26 cellular contexts compared by ENCODE assay signal in genomic region chr7:69177941-69178494, GRCh38.
DNase-seq lines count a peak whose midpoint lies in the region; ATAC-seq, FAIRE-seq and TF ChIP-seq lines count a peak whose summit lies in the region.
"Had no signal": no experiment of that assay in that cellular context is flagged by ENCODE, and none has a peak within 500 bp of the region (broad histone marks: within the 10 kb centered on the region; RNA-seq: fewer than 3 reads in every experiment).

No MANE protein-coding gene starts in this region.

- no peak overlapping the region for H2AFZ ChIP-seq in astrocyte (ENCODE audit: low read depth, low read length)

- no peaks in the 10 kb centered on the region for H3K79me2 ChIP-seq in astrocyte (ENCODE audit: insufficient read depth, low read length)

- FAIRE-seq in astrocyte (lab: Jason Lieb, UNC), result peak; percentile 26
- FAIRE-seq: GM18507 had no signal

- H3K9me3 ChIP-seq in astrocyte (ENCODE audit: insufficient read depth, low read depth, low read length) (no peaks in the 10 kb centered on the region), left ventricle myocardium inferior (replicated peaks) (no peaks in the 10 kb centered on the region), stomach smooth muscle (ENCODE audit: control insufficient read depth in 2 of 2, low read length in 2 of 2) (no peaks in the 10 kb centered on the region)
- H3K9me3 ChIP-seq: breast epithelium, MG63, right lobe of liver, SJCRH30, testis had no signal

- ATAC-seq in HG03565 (IDR thresholded peaks at IDR 0.05; ENCODE audit: unreplicated experiment), result no peak
- no peak for ATAC-seq in T-cell (replicated peaks in 1 of 4)
- ATAC-seq: activated CD8-positive, alpha-beta memory T cell treated with anti-CD3 and anti-CD28 coated beads, Interleukin-2, amount 10 ng/mL, durations not matched to agents 7 days and 5 days; foreskin keratinocyte; stimulated activated effector memory CD8-positive, alpha-beta T cell treated with anti-CD3 and anti-CD28 coated beads, Interleukin-12 subunit alpha, Interleukin-12 subunit beta, amount 100 ng/mL, for 72 hours had no signal

- H3K4me3 Mint-ChIP-seq in astrocyte (ENCODE audit: unreplicated experiment) (no peak overlapping the region), T-cell (no peak overlapping the region)
- no peak overlapping the region for H3K4me3 Mint-ChIP-seq in activated T-helper 2 cell treated with anti-CD3 and anti-CD28 coated beads, Interferon-gamma antibody, Interleukin-2, Interleukin-4, amounts not matched to agents 10 μg/mL and 5 μg/mL and 100 μg/mL, durations not matched to agents 14 hours and 24 hours and 36 hours (ENCODE audit: low read depth)
- H3K4me3 Mint-ChIP-seq: activated CD8-positive, alpha-beta memory T cell treated with anti-CD3 and anti-CD28 coated beads, Interleukin-2, amount 10 ng/mL, durations not matched to agents 7 days and 5 days; activated naive CD8-positive, alpha-beta T cell treated with anti-CD3 and anti-CD28 coated beads, Interleukin-2, amount 10 ng/mL, durations not matched to agents 7 days and 5 days; IgD-negative memory B cell; naive B cell; stimulated activated effector memory CD8-positive, alpha-beta T cell treated with anti-CD3 and anti-CD28 coated beads, Interleukin-12 subunit alpha, Interleukin-12 subunit beta, amount 100 ng/mL, for 72 hours had no signal

- H3K27me3 Mint-ChIP-seq in astrocyte (ENCODE audit: low read depth, unreplicated experiment), result no peaks in the 10 kb centered on the region
- H3K27me3 Mint-ChIP-seq in activated T-helper 2 cell treated with anti-CD3 and anti-CD28 coated beads, Interferon-gamma antibody, Interleukin-2, Interleukin-4, amounts not matched to agents 10 μg/mL and 5 μg/mL and 100 μg/mL, durations not matched to agents 14 hours and 24 hours and 36 hours (ENCODE audit: low read depth), result no peaks in the 10 kb centered on the region
- H3K27me3 Mint-ChIP-seq in T-cell, result no peaks in the 10 kb centered on the region
- H3K27me3 Mint-ChIP-seq: activated CD8-positive, alpha-beta memory T cell treated with anti-CD3 and anti-CD28 coated beads, Interleukin-2, amount 10 ng/mL, durations not matched to agents 7 days and 5 days had no signal

- no peak overlapping the region for H3K4me3 ChIP-seq in astrocyte (ENCODE audit: insufficient read depth, low read depth, low read length)
- H3K4me3 ChIP-seq in left ventricle myocardium inferior, result no peak overlapping the region
- H3K4me3 ChIP-seq in stomach smooth muscle (ENCODE audit: low read length in 2 of 2), result no peak overlapping the region
- H3K4me3 ChIP-seq: breast epithelium, MG63, right lobe of liver, SJCRH30, testis had no signal

- no peaks in the 10 kb centered on the region for H4K20me1 ChIP-seq in astrocyte (ENCODE audit: insufficient read depth, low read length)

- intact Hi-C loops in left ventricle myocardium inferior (cut with micrococcal nuclease), result no loop called here
- intact Hi-C loops in activated T-helper 2 cell treated with anti-CD3 and anti-CD28 coated beads, Interferon-gamma antibody, Interleukin-2, Interleukin-4, amounts not matched to agents 10 μg/mL and 5 μg/mL and 100 μg/mL, durations not matched to agents 14 hours and 24 hours and 36 hours (cut with micrococcal nuclease), result no loop called here

- CTCF ChIA-PET in T-cell (lab: Charles Lee), result no interaction called here

- no peaks in the 10 kb centered on the region for H3K4me1 Mint-ChIP-seq in astrocyte (ENCODE audit: low read depth, unreplicated experiment)
- no peaks in the 10 kb centered on the region for H3K4me1 Mint-ChIP-seq in activated T-helper 2 cell treated with anti-CD3 and anti-CD28 coated beads, Interferon-gamma antibody, Interleukin-2, Interleukin-4, amounts not matched to agents 10 μg/mL and 5 μg/mL and 100 μg/mL, durations not matched to agents 14 hours and 24 hours and 36 hours (ENCODE audit: low read depth)
- peaks cover 6 to 15% (median 9%) of the 10 kb centered on the region in 3 donors for H3K4me1 Mint-ChIP-seq in T-cell
- H3K4me1 Mint-ChIP-seq: activated CD8-positive, alpha-beta memory T cell treated with anti-CD3 and anti-CD28 coated beads, Interleukin-2, amount 10 ng/mL, durations not matched to agents 7 days and 5 days; stimulated activated effector memory CD8-positive, alpha-beta T cell treated with anti-CD3 and anti-CD28 coated beads, Interleukin-12 subunit alpha, Interleukin-12 subunit beta, amount 100 ng/mL, for 72 hours had no signal

- H3K9me3 Mint-ChIP-seq in astrocyte (ENCODE audit: unreplicated experiment) (peaks cover 7% of the 10 kb centered on the region), T-cell (peaks cover 0 to 9% (median 6%) of the 10 kb centered on the region in 3 donors)
- H3K9me3 Mint-ChIP-seq in activated T-helper 2 cell treated with anti-CD3 and anti-CD28 coated beads, Interferon-gamma antibody, Interleukin-2, Interleukin-4, amounts not matched to agents 10 μg/mL and 5 μg/mL and 100 μg/mL, durations not matched to agents 14 hours and 24 hours and 36 hours, result peaks cover 26% of the 10 kb centered on the region
- H3K9me3 Mint-ChIP-seq: stimulated activated effector memory CD8-positive, alpha-beta T cell treated with anti-CD3 and anti-CD28 coated beads, Interleukin-12 subunit alpha, Interleukin-12 subunit beta, amount 100 ng/mL, for 72 hours had no signal

- H3K36me3 ChIP-seq in astrocyte (ENCODE audit: insufficient read depth, low read length), result no peaks in the 10 kb centered on the region
- H3K36me3 ChIP-seq in left ventricle myocardium inferior, result no peaks in the 10 kb centered on the region
- H3K36me3 ChIP-seq in stomach smooth muscle (ENCODE audit: control insufficient read depth in 2 of 2, insufficient read depth in 2 of 2, low read length in 2 of 2), result no peaks in the 10 kb centered on the region
- H3K36me3 ChIP-seq: breast epithelium, MG63, right lobe of liver, SJCRH30 had no signal

- H3K4me2 ChIP-seq in astrocyte (ENCODE audit: low read length), result no peak overlapping the region

- peak; percentile 1 for DNase-seq in EH (ENCODE audit: low read depth)
- DNase-seq in astrocyte (ENCODE audit: low read depth), result peak; percentile 73
- DNase-seq in left ventricle myocardium inferior, result no peak
- DNase-seq in activated T-helper 2 cell treated with anti-CD3 and anti-CD28 coated beads, Interferon-gamma antibody, Interleukin-2, Interleukin-4, amounts not matched to agents 10 μg/mL and 5 μg/mL and 100 μg/mL, durations not matched to agents 14 hours and 24 hours and 36 hours (ENCODE audit: low spot score), result no peak
- DNase-seq in T-cell, result no peak
- DNase-seq: activated CD4-positive, alpha-beta T cell treated with anti-CD3 and anti-CD28 coated beads for 48 hours; activated CD8-positive, alpha-beta memory T cell treated with anti-CD3 and anti-CD28 coated beads, Interleukin-2, amount 10 ng/mL, durations not matched to agents 7 days and 5 days; activated naive CD8-positive, alpha-beta T cell treated with anti-CD3 and anti-CD28 coated beads, Interleukin-2, amount 10 ng/mL, durations not matched to agents 7 days and 5 days; COR-L47; foreskin keratinocyte; MG63; naive B cell; NCI-H1436 treated with DMSO at 0.1 percent for 48 hours; NCI-H2171; NCI-H526 treated with DMSO at 0.1 percent for 48 hours; occipital lobe; right lobe of liver; SJCRH30 had no signal

- POLR2A ChIA-PET in T-cell (lab: Charles Lee), result no interaction called here

- H3K4me1 ChIP-seq in astrocyte (ENCODE audit: insufficient read depth, low read length) (no peaks in the 10 kb centered on the region), left ventricle myocardium inferior (peaks cover 19% of the 10 kb centered on the region), stomach smooth muscle (ENCODE audit: control insufficient read depth, insufficient read depth, low read length) (peaks cover 20% of the 10 kb centered on the region)
- H3K4me1 ChIP-seq: breast epithelium, foreskin keratinocyte, right lobe of liver, SJCRH30, testis had no signal

- H3K27ac ChIP-seq in astrocyte (ENCODE audit: low read depth, low read length) (no peak overlapping the region), left ventricle myocardium inferior (replicated peaks) (peak overlapping the region; percentile 63), stomach smooth muscle (ENCODE audit: low read length) (peak overlapping the region; percentile 71)
- H3K27ac ChIP-seq: breast epithelium, foreskin keratinocyte, HL-60, right lobe of liver, SJCRH30, testis had no signal

- no peaks in the 10 kb centered on the region for H3K27me3 ChIP-seq in astrocyte (ENCODE audit: insufficient read depth, low read length)
- H3K27me3 ChIP-seq in left ventricle myocardium inferior (ENCODE audit: low read depth), result peaks cover 6% of the 10 kb centered on the region
- no peaks in the 10 kb centered on the region for H3K27me3 ChIP-seq in stomach smooth muscle (ENCODE audit: control insufficient read depth in 1 of 2, insufficient read depth in 2 of 2, low read length in 2 of 2)
- H3K27me3 ChIP-seq: breast epithelium, foreskin keratinocyte, MG63, right lobe of liver, testis had no signal

- H3K36me3 Mint-ChIP-seq in astrocyte (ENCODE audit: low read depth, unreplicated experiment), result no peaks in the 10 kb centered on the region
- no peaks in the 10 kb centered on the region for H3K36me3 Mint-ChIP-seq in activated T-helper 2 cell treated with anti-CD3 and anti-CD28 coated beads, Interferon-gamma antibody, Interleukin-2, Interleukin-4, amounts not matched to agents 10 μg/mL and 5 μg/mL and 100 μg/mL, durations not matched to agents 14 hours and 24 hours and 36 hours (ENCODE audit: low read depth)
- no peaks in the 10 kb centered on the region for H3K36me3 Mint-ChIP-seq in T-cell
- H3K36me3 Mint-ChIP-seq: activated CD8-positive, alpha-beta memory T cell treated with anti-CD3 and anti-CD28 coated beads, Interleukin-2, amount 10 ng/mL, durations not matched to agents 7 days and 5 days; activated naive CD8-positive, alpha-beta T cell treated with anti-CD3 and anti-CD28 coated beads, Interleukin-2, amount 10 ng/mL, durations not matched to agents 7 days and 5 days; stimulated activated effector memory CD8-positive, alpha-beta T cell treated with anti-CD3 and anti-CD28 coated beads, Interleukin-12 subunit alpha, Interleukin-12 subunit beta, amount 100 ng/mL, for 72 hours had no signal

- H3K9ac ChIP-seq in astrocyte (ENCODE audit: low read length) (no peak overlapping the region), stomach smooth muscle (ENCODE audit: low read length in 2 of 2) (no peak overlapping the region)

- TF ChIP-seq CTCF in astrocyte (IDR thresholded peaks at IDR 0.05; ENCODE audit: insufficient read depth, low read depth, low read length) (no peak), left ventricle myocardium inferior (IDR thresholded peaks at IDR 0.05; ENCODE audit: borderline replicate concordance) (no peak)

- H3K27ac Mint-ChIP-seq in astrocyte (ENCODE audit: unreplicated experiment) (no peak overlapping the region), T-cell (no peak overlapping the region)
- H3K27ac Mint-ChIP-seq in activated T-helper 2 cell treated with anti-CD3 and anti-CD28 coated beads, Interferon-gamma antibody, Interleukin-2, Interleukin-4, amounts not matched to agents 10 μg/mL and 5 μg/mL and 100 μg/mL, durations not matched to agents 14 hours and 24 hours and 36 hours, result no peak overlapping the region
- H3K27ac Mint-ChIP-seq: activated CD8-positive, alpha-beta memory T cell treated with anti-CD3 and anti-CD28 coated beads, Interleukin-2, amount 10 ng/mL, durations not matched to agents 7 days and 5 days; activated naive CD8-positive, alpha-beta T cell treated with anti-CD3 and anti-CD28 coated beads, Interleukin-2, amount 10 ng/mL, durations not matched to agents 7 days and 5 days; IgD-negative memory B cell; stimulated activated effector memory CD8-positive, alpha-beta T cell treated with anti-CD3 and anti-CD28 coated beads, Interleukin-12 subunit alpha, Interleukin-12 subunit beta, amount 100 ng/mL, for 72 hours had no signal

Comparison
In these comparisons a context has a peak if more than half of its experiments do, and no peak if none do; other contexts are left out.
1. DNase-seq: peak in EH (single experiment) and astrocyte (single experiment); none in left ventricle myocardium inferior (single experiment), activated T-helper 2 cell treated with anti-CD3 and anti-CD28 coated beads, Interferon-gamma antibody, Interleukin-2, Interleukin-4, amounts not matched to agents 10 μg/mL and 5 μg/mL and 100 μg/mL, durations not matched to agents 14 hours and 24 hours and 36 hours (single experiment) and T-cell (0 of 34).